Comparison of ENCODE assay signal across 11 cellular contexts in the genomic region with DNA sequence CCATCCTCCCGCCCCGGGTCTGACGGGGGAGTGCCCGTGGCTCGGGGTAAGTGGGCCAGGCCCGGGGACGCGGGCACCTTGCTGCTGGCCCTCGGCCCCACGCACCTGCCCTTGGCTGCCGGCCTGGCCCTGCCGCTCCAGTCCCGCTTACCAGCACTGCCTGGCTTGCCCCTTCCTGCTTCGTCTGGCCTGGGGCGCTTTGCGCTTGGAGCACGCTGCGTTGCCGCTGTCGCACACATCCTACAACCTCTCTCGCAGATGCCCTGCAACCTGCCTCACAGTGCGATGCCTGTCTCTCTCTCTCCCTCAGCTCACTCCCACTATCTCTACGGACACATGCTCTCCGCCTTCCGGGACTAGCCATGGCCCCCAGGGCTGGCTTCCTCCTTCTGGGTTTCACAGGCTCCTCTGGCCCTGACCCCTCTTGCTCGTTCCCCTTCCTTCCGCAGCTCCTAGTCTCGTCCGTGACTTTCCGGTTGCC. TPM values are rescaled to one million over a fixed set of nuclear protein-coding genes. Genes with fewer than 3 reads are reported as not detected.
DNase-seq lines count a peak whose midpoint lies in the region; ATAC-seq and TF ChIP-seq lines count a peak whose summit lies in the region.
"Had no signal": no experiment of that assay in that cellular context is flagged by ENCODE, and none has a peak within 500 bp of the region (broad histone marks: within the 10 kb centered on the region; RNA-seq: fewer than 3 reads in every experiment).

No MANE protein-coding gene starts in this region.

- peak overlapping the region in 1 of 10 donors; percentile 28 for H3K27ac Mint-ChIP-seq in naive thymus-derived CD8-positive, alpha-beta T cell

- peaks cover 3 to 8% of the 10 kb centered on the region in 2 donors for H3K27me3 ChIP-seq in esophagus (ENCODE audit: control insufficient read depth in 1 of 2, insufficient read depth in 2 of 2, low read length in 2 of 2)

- POLR2A ChIA-PET in naive thymus-derived CD8-positive, alpha-beta T cell (lab: Charles Lee): no interaction called here

- WGBS in esophagus, 2 donors: 25 to 36% methylated on average over 26 to 30 of the region's 30 CpGs

- peak overlapping the region; percentile 7 to 21 for H3K4me3 ChIP-seq in esophagus (ENCODE audit: low read depth in 1 of 2, low read length in 2 of 2)

- H3K4me3 Mint-ChIP-seq in naive thymus-derived CD8-positive, alpha-beta T cell: peak overlapping the region; percentile 45 to 86 (median 68)

- H3K27ac ChIP-seq in esophagus (ENCODE audit: low read depth in 2 of 2, low read length in 1 of 2): no peak overlapping the region

- ATAC-seq in naive thymus-derived CD8-positive, alpha-beta T cell: no peak

- DNase-seq in Ammon's horn (ENCODE audit: low spot score) (peak; percentile 38), NOMO-1 treated with DMSO at 0.1 percent for 48 hours (lab: John Stamatoyannopoulos, UW; ENCODE audit: unreplicated experiment) (peak; percentile 64), SHP77 treated with DMSO at 0.1 percent for 48 hours (lab: John Stamatoyannopoulos, UW) (no peak), COR-L47 (lab: John Stamatoyannopoulos, UW) (no peak), DMS79 treated with DMSO at 0.1 percent for 48 hours (lab: John Stamatoyannopoulos, UW) (no peak), GM10266 (ENCODE audit: extremely low spot score) (no peak)
- no peak for DNase-seq in naive thymus-derived CD8-positive, alpha-beta T cell
- DNase-seq: erythroblast, NCI-H524 had no signal

- H3K9me3 ChIP-seq in esophagus (ENCODE audit: control insufficient read depth in 2 of 2, insufficient read depth in 1 of 2, low read depth in 1 of 2, low read length in 1 of 2): no peaks in the 10 kb centered on the region

- H3K4me1 Mint-ChIP-seq in naive thymus-derived CD8-positive, alpha-beta T cell: peaks cover 3 to 8% (median 6%) of the 10 kb centered on the region in 4 donors

- peaks cover 7% of the 10 kb centered on the region in 2 donors for H3K4me1 ChIP-seq in esophagus (ENCODE audit: control insufficient read depth in 2 of 2, insufficient read depth in 2 of 2, low read length in 1 of 2)

- no peaks in the 10 kb centered on the region for H3K36me3 Mint-ChIP-seq in naive thymus-derived CD8-positive, alpha-beta T cell

- H3K36me3 ChIP-seq in esophagus (ENCODE audit: control insufficient read depth in 2 of 2, insufficient read depth in 2 of 2, low read length in 1 of 2): no peaks in the 10 kb centered on the region

- H3K9me3 Mint-ChIP-seq in naive thymus-derived CD8-positive, alpha-beta T cell: no peaks in the 10 kb centered on the region

- H3K27me3 Mint-ChIP-seq in naive thymus-derived CD8-positive, alpha-beta T cell: peaks cover 20 to 66% (median 42%) of the 10 kb centered on the region in 5 donors

- no peak for TF ChIP-seq CTCF in GM10266 (IDR thresholded peaks at IDR 0.05; ENCODE audit: control insufficient read depth, insufficient read depth, low read depth, missing control alignments)

RNA-seq across cellular contexts. Expression of a gene that starts 9.7 kb away (rescaled TPM):
- not detected for polyA plus RNA-seq in esophagus
- not detected for total RNA-seq in naive thymus-derived CD8-positive, alpha-beta T cell
- not detected for polyA plus RNA-seq in naive thymus-derived CD8-positive, alpha-beta T cell
- total RNA-seq: ureter had no signal

RNA-seq across cellular contexts. Expression of a gene that starts 49.8 kb away (rescaled TPM):
- 1 to 10 TPM in 1 of 2 donors, under 1 TPM in 1; 0.84 to 4.1 TPM for polyA plus RNA-seq in esophagus
- 1 to 10 TPM; 1.4 to 1.6 TPM for total RNA-seq in naive thymus-derived CD8-positive, alpha-beta T cell
- polyA plus RNA-seq in naive thymus-derived CD8-positive, alpha-beta T cell: under 1 TPM in 1 of 3 donors, not detected in 2; 0.18 TPM

RNA-seq across cellular contexts. Expression of a gene that starts 51.5 kb away (rescaled TPM):
- polyA plus RNA-seq in esophagus: under 1 TPM; 0.22 to 0.26 TPM
- total RNA-seq in naive thymus-derived CD8-positive, alpha-beta T cell: not detected
- polyA plus RNA-seq in naive thymus-derived CD8-positive, alpha-beta T cell: not detected

Comparison
In these comparisons a context has a peak if more than half of its experiments do, and no peak if none do; other contexts are left out.
1. DNase-seq: peak in Ammon's horn (single experiment) and NOMO-1 treated with DMSO at 0.1 percent for 48 hours (single experiment); none in naive thymus-derived CD8-positive, alpha-beta T cell (0 of 10), SHP77 treated with DMSO at 0.1 percent for 48 hours (single experiment), COR-L47 (single experiment), DMS79 treated with DMSO at 0.1 percent for 48 hours (single experiment) and GM10266 (single experiment).